ENCODE assay signal across 16 cellular contexts in the genomic region with DNA sequence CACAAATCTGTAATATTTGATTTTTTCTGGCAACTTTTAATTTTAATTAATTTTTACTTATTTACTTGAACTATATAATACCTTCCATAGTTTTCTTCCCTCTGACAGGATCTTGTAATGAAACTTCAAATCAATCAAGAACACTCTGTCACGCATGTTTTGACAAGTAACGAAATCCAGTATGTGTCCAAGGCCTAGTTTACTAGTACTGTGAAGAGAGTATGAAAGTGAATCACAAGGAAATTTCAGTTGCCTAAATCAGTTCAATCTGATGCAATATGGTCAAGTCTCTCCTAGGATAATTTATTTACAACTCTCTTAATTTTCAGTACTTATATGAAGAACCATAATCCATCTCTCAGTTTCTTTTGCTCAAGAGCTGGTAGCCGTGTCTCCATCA.
DNase-seq lines count a peak whose midpoint lies in the region; TF ChIP-seq lines count a peak whose summit lies in the region.
"Had no signal": no experiment of that assay in that cellular context is flagged by ENCODE, and none has a peak within 500 bp of the region (broad histone marks: within the 10 kb centered on the region; RNA-seq: fewer than 3 reads in every experiment).

No MANE protein-coding gene starts in this region.

- peaks cover 24% of the 10 kb centered on the region for H3K4me1 ChIP-seq in neural progenitor cell
- H3K4me1 ChIP-seq: BLaER1, Caco-2 had no signal

- H3K4me1 Mint-ChIP-seq in neural progenitor cell: peaks cover 8% of the 10 kb centered on the region
- H3K4me1 Mint-ChIP-seq: B cell; CD4-positive, CD25-positive, alpha-beta regulatory T cell had no signal

- no peaks in the 10 kb centered on the region for H3K27me3 ChIP-seq in neural progenitor cell
- H3K27me3 ChIP-seq: BLaER1 had no signal

- H3K79me2 ChIP-seq in neural progenitor cell (ENCODE audit: low read depth): no peaks in the 10 kb centered on the region

- no peaks in the 10 kb centered on the region for H3K9me3 Mint-ChIP-seq in neural progenitor cell
- H3K9me3 Mint-ChIP-seq: CD8-positive, alpha-beta T cell had no signal

- peaks cover 26% of the 10 kb centered on the region for H3F3A ChIP-seq in neural progenitor cell (ENCODE audit: low read depth)

- H3K36me3 ChIP-seq in neural progenitor cell: no peaks in the 10 kb centered on the region
- H3K36me3 ChIP-seq: BLaER1 had no signal

- no peak overlapping the region for H3K27ac Mint-ChIP-seq in neural progenitor cell
- H3K27ac Mint-ChIP-seq: B cell; CD4-positive, CD25-positive, alpha-beta regulatory T cell; CD8-positive, alpha-beta T cell had no signal

- no peak for TF ChIP-seq CTCF in neural progenitor cell (IDR thresholded peaks at IDR 0.05)

- no peak overlapping the region for H3K4me3 Mint-ChIP-seq in neural progenitor cell
- H3K4me3 Mint-ChIP-seq: B cell; CD4-positive, CD25-positive, alpha-beta regulatory T cell; CD8-positive, alpha-beta T cell had no signal

- H3K36me3 Mint-ChIP-seq in neural progenitor cell: no peaks in the 10 kb centered on the region
- H3K36me3 Mint-ChIP-seq: CD4-positive, CD25-positive, alpha-beta regulatory T cell; CD8-positive, alpha-beta T cell had no signal

- no peaks in the 10 kb centered on the region for H3K9me3 ChIP-seq in neural progenitor cell (ENCODE audit: low read depth)
- H3K9me3 ChIP-seq: BLaER1, Caco-2 had no signal

- no peak overlapping the region for H3K9ac ChIP-seq in neural progenitor cell
- H3K9ac ChIP-seq: BLaER1 had no signal

- H4K20me1 ChIP-seq in neural progenitor cell (ENCODE audit: low read depth): no peaks in the 10 kb centered on the region
- H4K20me1 ChIP-seq: BLaER1 had no signal

- H3K4me2 ChIP-seq in neural progenitor cell: no peak overlapping the region
- H3K4me2 ChIP-seq: BLaER1 had no signal

- DNase-seq in amniotic epithelial cell (ENCODE audit: low read depth) (peak; percentile 27), epithelial cell of prostate (ENCODE audit: low read depth, low spot score) (no peak), neural progenitor cell (ENCODE audit: low spot score) (no peak), NCI-H526 (lab: John Stamatoyannopoulos, UW) (no peak), A172 (ENCODE audit: low spot score) (no peak), NCI-H1694 treated with DMSO at 0.1 percent for 48 hours (lab: John Stamatoyannopoulos, UW) (no peak)
- DNase-seq: Caco-2; CD4-positive, CD25-positive, alpha-beta regulatory T cell; CD8-positive, alpha-beta T cell; DMS153; DND-41; H7; HCEC 1CT had no signal

- no peaks in the 10 kb centered on the region for H3K27me3 Mint-ChIP-seq in neural progenitor cell (ENCODE audit: insufficient read depth, low read depth)
- H3K27me3 Mint-ChIP-seq: B cell; CD4-positive, CD25-positive, alpha-beta regulatory T cell had no signal

- H3K27ac ChIP-seq in epithelial cell of prostate (peak overlapping the region; percentile 32), neural progenitor cell (no peak overlapping the region)
- H3K27ac ChIP-seq: BLaER1, C4-2B had no signal

- peak overlapping the region; percentile 5 for H2AFZ ChIP-seq in neural progenitor cell (replicated peaks)

- no peak overlapping the region for H3K4me3 ChIP-seq in neural progenitor cell
- H3K4me3 ChIP-seq: BLaER1 had no signal
